Comparison of ENCODE assay signal across 8 cellular contexts in the genomic region with DNA sequence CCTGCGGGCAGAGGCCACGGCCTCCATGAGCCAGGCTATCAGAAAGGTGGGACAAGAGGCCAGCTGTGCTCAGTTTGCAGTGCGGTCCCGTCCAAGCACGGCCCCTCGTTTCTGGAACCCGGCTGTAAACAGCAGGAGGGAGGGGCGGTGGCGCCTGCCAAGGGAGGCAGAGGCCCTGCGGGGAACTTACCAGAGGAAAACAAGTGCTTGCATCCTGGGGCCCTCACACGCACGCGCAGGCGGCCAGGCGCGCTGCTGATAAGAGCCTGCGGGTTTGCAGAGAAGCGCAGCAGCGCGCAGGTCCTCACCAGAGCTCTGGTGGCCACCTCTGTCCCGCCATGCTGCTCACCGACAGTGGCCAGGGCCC. TPM values are rescaled to one million over a fixed set of nuclear protein-coding genes. Genes with fewer than 3 reads are reported as not detected.
DNase-seq lines count a peak whose midpoint lies in the region; ATAC-seq and TF ChIP-seq lines count a peak whose summit lies in the region.

No MANE protein-coding gene starts in this region.

- H3K9me3 ChIP-seq in CD8-positive, alpha-beta memory T cell (ENCODE audit: low read length), result no peaks in the 10 kb centered on the region
- no peaks in the 10 kb centered on the region for H3K9me3 ChIP-seq in smooth muscle cell (replicated peaks; ENCODE audit: low read depth)

- H3K4me2 ChIP-seq in smooth muscle cell, result no peak overlapping the region

- H3K4me3 ChIP-seq in CD8-positive, alpha-beta memory T cell (ENCODE audit: low read length), result peak overlapping the region; percentile 51
- H3K4me3 ChIP-seq in coronary artery, result peak overlapping the region; percentile 61
- no peak overlapping the region for H3K4me3 ChIP-seq in smooth muscle cell

- no peak overlapping the region for H3K9ac ChIP-seq in smooth muscle cell (ENCODE audit: low read depth)

- H3F3A ChIP-seq in smooth muscle cell (ENCODE audit: low read depth), result no peaks in the 10 kb centered on the region

- H3K4me1 ChIP-seq in CD8-positive, alpha-beta memory T cell (ENCODE audit: insufficient read depth, low read length), result peaks cover 14% of the 10 kb centered on the region
- H3K4me1 ChIP-seq in smooth muscle cell (ENCODE audit: low read depth), result peaks cover 7% of the 10 kb centered on the region

- POLR2A ChIA-PET in CD8-positive, alpha-beta memory T cell (lab: Charles Lee), result no interaction called here

- no peak for TF ChIP-seq CTCF in coronary artery (IDR thresholded peaks at IDR 0.05)
- TF ChIP-seq CTCF in omental fat pad (IDR thresholded peaks at IDR 0.05), result no peak
- no peak for TF ChIP-seq CTCF in smooth muscle cell (IDR thresholded peaks at IDR 0.05; ENCODE audit: borderline replicate concordance, insufficient read depth, poor library complexity, severe bottlenecking)

- no peaks in the 10 kb centered on the region for H3K79me2 ChIP-seq in smooth muscle cell (ENCODE audit: low read depth)

- no peaks in the 10 kb centered on the region for H3K36me3 ChIP-seq in CD8-positive, alpha-beta memory T cell (ENCODE audit: insufficient read depth, low read length)
- no peaks in the 10 kb centered on the region for H3K36me3 ChIP-seq in smooth muscle cell (ENCODE audit: low read depth)

- CTCF ChIA-PET in CD8-positive, alpha-beta memory T cell (lab: Charles Lee), result interaction anchor here (0.9 to 1.2 kb wide), 2 partner anchors 10 to 62 kb away, joined by 3 to 5 read pairs; a partner anchor contains a TSS

- no peaks in the 10 kb centered on the region for H3K27me3 ChIP-seq in CD8-positive, alpha-beta memory T cell (ENCODE audit: insufficient read depth, low read length, poor library complexity, severe bottlenecking)
- no peaks in the 10 kb centered on the region for H3K27me3 ChIP-seq in smooth muscle cell (ENCODE audit: low read depth)

- H3K27me3 Mint-ChIP-seq in CD8-positive, alpha-beta memory T cell, result no peaks in the 10 kb centered on the region

- H3K27ac Mint-ChIP-seq in CD8-positive, alpha-beta memory T cell, result no peak overlapping the region

- no peak overlapping the region for H3K27ac ChIP-seq in CD8-positive, alpha-beta memory T cell (ENCODE audit: low read depth, low read length)
- H3K27ac ChIP-seq in coronary artery (peak overlapping the region in 1 of 2 donors; percentile 79), smooth muscle cell (ENCODE audit: low read depth) (no peak overlapping the region)

- peak in 1 of 5 donors; percentile 52 for DNase-seq in CD8-positive, alpha-beta memory T cell
- DNase-seq in T-helper 22 cell (ENCODE audit: low read depth) (peak; percentile 13), coronary artery (ENCODE audit: low spot score) (no peak), omental fat pad (ENCODE audit: low spot score) (no peak), foreskin melanocyte (no peak), smooth muscle cell (lab: John Stamatoyannopoulos, UW; ENCODE audit: unreplicated experiment) (no peak), T1000 (lab: John Stamatoyannopoulos, UW) (no peak)

- WGBS in smooth muscle cell (ENCODE audit: low lambda C conversion rate), result 95% methylated on average over 22 of the region's 22 CpGs

- H3K4me1 Mint-ChIP-seq in CD8-positive, alpha-beta memory T cell, result peaks cover 0 to 4% (median 4%) of the 10 kb centered on the region in 3 donors

- ATAC-seq in omental fat pad (ENCODE audit: low FRiP score) (peak; percentile 37), GM19035 (IDR thresholded peaks at IDR 0.05; ENCODE audit: unreplicated experiment) (no peak)

- no peaks in the 10 kb centered on the region for H3K9me3 Mint-ChIP-seq in CD8-positive, alpha-beta memory T cell

- H3K36me3 Mint-ChIP-seq in CD8-positive, alpha-beta memory T cell, result peaks cover 0 to 2% (median 0%) of the 10 kb centered on the region in 3 donors

- no peak overlapping the region for H2AFZ ChIP-seq in smooth muscle cell (ENCODE audit: low read depth)

- H3K4me3 Mint-ChIP-seq in CD8-positive, alpha-beta memory T cell, result peak overlapping the region in 1 of 7 donors; percentile 1

- peaks cover 83% of the 10 kb centered on the region for H4K20me1 ChIP-seq in smooth muscle cell (ENCODE audit: low read depth)

RNA-seq across cellular contexts. Expression of a gene that starts 10.7 kb away (rescaled TPM):
- total RNA-seq in CD8-positive, alpha-beta memory T cell, result under 1 TPM; 0.55 to 0.70 TPM
- 1.2 TPM for polyA plus RNA-seq in CD8-positive, alpha-beta memory T cell
- 10 to 100 TPM; 29.6 to 89.8 (median 56.9) TPM for total RNA-seq in omental fat pad
- total RNA-seq in smooth muscle cell, result 1.8 and 3.6 TPM in 2 replicates
- 2.2 and 3.8 TPM in 2 replicates for polyA plus RNA-seq in smooth muscle cell

RNA-seq across cellular contexts. Expression of a gene that starts 32.8 kb away (rescaled TPM):
- not detected for total RNA-seq in CD8-positive, alpha-beta memory T cell
- polyA plus RNA-seq in CD8-positive, alpha-beta memory T cell, result 0.17 TPM
- total RNA-seq in omental fat pad (10 to 100 TPM in 1 of 4 donors, 1 to 10 TPM in 3; 3.2 to 18.9 (median 4.1) TPM), smooth muscle cell (0.67 and 1.3 TPM in 2 replicates)
- 2.3 and 4.0 TPM in 2 replicates for polyA plus RNA-seq in smooth muscle cell
